In the genomic region with DNA sequence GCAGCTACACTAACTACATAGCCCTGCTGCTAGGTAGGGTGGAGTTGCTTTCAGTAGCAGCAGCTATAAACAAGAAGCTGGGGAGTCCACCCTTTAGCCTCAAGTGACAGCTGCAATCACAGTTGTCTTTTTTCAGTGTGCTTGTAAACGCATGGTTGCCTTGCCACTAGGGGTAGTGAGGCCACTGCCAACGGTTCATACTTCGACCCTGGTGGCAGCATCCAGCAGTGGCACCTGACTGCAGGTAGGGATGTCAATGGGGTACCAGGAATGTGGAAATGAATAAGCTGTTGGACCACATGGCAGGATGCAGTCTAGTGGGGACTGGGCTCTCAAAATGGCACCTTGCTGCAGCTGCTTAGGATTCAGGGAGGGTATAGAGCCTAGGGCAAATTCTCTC, we compare ENCODE assay signal across 25 cellular contexts.
"Had no signal": no experiment of that assay in that cellular context is flagged by ENCODE, and none has a peak within 500 bp of the region (broad histone marks: within the 10 kb centered on the region; RNA-seq: fewer than 3 reads in every experiment).

No MANE protein-coding gene starts in this region.

- H3K4me1 ChIP-seq: left ventricle myocardium inferior, right atrium auricular region, right lobe of liver, tibial nerve, upper lobe of left lung, vagina had no signal

- H3K27ac Mint-ChIP-seq: memory B cell; naive thymus-derived CD4-positive, alpha-beta T cell; natural killer cell treated with Interleukin-12 subunit alpha and Interleukin-12 subunit beta and Interleukin-15 and Interleukin-18, amount 100 ng/mL, for 72 hours; progenitor cell of endocrine pancreas; stimulated activated memory B cell treated with anti-CD40 and anti-IgM and Interleukin-4, amounts not matched to agents 10 μg/mL and 1 μg/mL and 100 μg/mL, for 72 hours; stimulated activated naive CD8-positive, alpha-beta T cell treated with anti-CD3 and anti-CD28 coated beads, Interleukin-15, amount 100 ng/mL, for 72 hours had no signal

- H3K36me3 Mint-ChIP-seq: memory B cell; natural killer cell treated with Interleukin-12 subunit alpha and Interleukin-12 subunit beta and Interleukin-15 and Interleukin-18, amount 100 ng/mL, for 72 hours; stimulated activated memory B cell treated with anti-CD40 and anti-IgM and Interleukin-4, amounts not matched to agents 10 μg/mL and 1 μg/mL and 100 μg/mL, for 72 hours had no signal

- H3K9me3 ChIP-seq: mucosa of descending colon, right lobe of liver had no signal

- H3K27me3 ChIP-seq: ovary, right atrium auricular region, right lobe of liver, tibial nerve, upper lobe of left lung, vagina had no signal

- H3K4me3 Mint-ChIP-seq: memory B cell; naive thymus-derived CD4-positive, alpha-beta T cell; natural killer cell treated with Interleukin-12 subunit alpha and Interleukin-12 subunit beta and Interleukin-15 and Interleukin-18, amount 100 ng/mL, for 72 hours; stimulated activated memory B cell treated with anti-CD40 and anti-IgM and Interleukin-4, amounts not matched to agents 10 μg/mL and 1 μg/mL and 100 μg/mL, for 72 hours; stimulated activated naive CD8-positive, alpha-beta T cell treated with anti-CD3 and anti-CD28 coated beads, Interleukin-15, amount 100 ng/mL, for 72 hours had no signal

- H3K4me3 ChIP-seq: left ventricle myocardium inferior, lung, mucosa of descending colon, ovary, right atrium auricular region, right lobe of liver, smooth muscle cell, tibial nerve, upper lobe of left lung, vagina had no signal

- H3K4me2 ChIP-seq: smooth muscle cell had no signal

- DNase-seq: hippocampal formation; islet precursor cell; left ventricle myocardium inferior; midbrain; mucosa of descending colon; naive thymus-derived CD4-positive, alpha-beta T cell; ovary; right lobe of liver; stimulated activated CD4-positive, alpha-beta T cell treated with anti-CD3 and anti-CD28 coated beads, Interleukin-1b, Interleukin-23, amount 100 ng/mL, for 48 hours; stimulated activated CD4-positive, alpha-beta T cell treated with anti-CD3 and anti-CD28 coated beads, Interleukin-2, amount 100 ng/mL, for 48 hours; stimulated activated CD4-positive, alpha-beta T cell treated with anti-CD3 and anti-CD28 coated beads, Interleukin-4, amount 100 ng/mL, for 4 hours; stimulated activated CD8-positive, alpha-beta memory T cell treated with anti-CD3 and anti-CD28 coated beads, Interleukin-4, amount 100 ng/mL, for 48 hours; stimulated activated naive CD4-positive, alpha-beta T cell treated with Interleukin-2 at 50 U/mL for 16 hours; stimulated activated naive CD8-positive, alpha-beta T cell treated with anti-CD3 and anti-CD28 coated beads, Interleukin-15, amount 100 ng/mL, for 72 hours; substantia nigra had no signal

- H3K27ac ChIP-seq: left ventricle myocardium inferior, ovary, right atrium auricular region, right lobe of liver, tibial nerve, upper lobe of left lung, vagina had no signal

- H3K36me3 ChIP-seq: left ventricle myocardium inferior, ovary, right atrium auricular region, right lobe of liver, tibial nerve, upper lobe of left lung, vagina had no signal

- H3K27me3 Mint-ChIP-seq: memory B cell; naive thymus-derived CD4-positive, alpha-beta T cell; natural killer cell treated with Interleukin-12 subunit alpha and Interleukin-12 subunit beta and Interleukin-15 and Interleukin-18, amount 100 ng/mL, for 72 hours; progenitor cell of endocrine pancreas; stimulated activated memory B cell treated with anti-CD40 and anti-IgM and Interleukin-4, amounts not matched to agents 10 μg/mL and 1 μg/mL and 100 μg/mL, for 72 hours; stimulated activated naive CD8-positive, alpha-beta T cell treated with anti-CD3 and anti-CD28 coated beads, Interleukin-15, amount 100 ng/mL, for 72 hours had no signal

- H3K4me1 Mint-ChIP-seq: memory B cell; naive thymus-derived CD4-positive, alpha-beta T cell; stimulated activated memory B cell treated with anti-CD40 and anti-IgM and Interleukin-4, amounts not matched to agents 10 μg/mL and 1 μg/mL and 100 μg/mL, for 72 hours; stimulated activated naive CD8-positive, alpha-beta T cell treated with anti-CD3 and anti-CD28 coated beads, Interleukin-15, amount 100 ng/mL, for 72 hours had no signal
